9 cellular contexts compared by ENCODE assay signal in genomic region chr5:14582797-14583137, GRCh38. TPM values are rescaled to one million over a fixed set of nuclear protein-coding genes. Genes with fewer than 3 reads are reported as not detected.
DNase-seq lines count a peak whose midpoint lies in the region; ATAC-seq and TF ChIP-seq lines count a peak whose summit lies in the region.
"Had no signal": no experiment of that assay in that cellular context is flagged by ENCODE, and none has a peak within 500 bp of the region (broad histone marks: within the 10 kb centered on the region; RNA-seq: fewer than 3 reads in every experiment).

No MANE protein-coding gene starts in this region.

- ATAC-seq in thoracic aorta (ENCODE audit: insufficient number of reproducible peaks, low FRiP score, low read depth), result no peak
- ATAC-seq in GM18870 (IDR thresholded peaks at IDR 0.05; ENCODE audit: unreplicated experiment), result no peak

- no peaks in the 10 kb centered on the region for H3K9me3 Mint-ChIP-seq in activated T-cell treated with anti-CD3 and anti-CD28 coated beads, Interleukin-2, amount 50 U/mL, for 24 hours
- no peaks in the 10 kb centered on the region for H3K9me3 Mint-ChIP-seq in activated T-helper 1 cell treated with anti-CD3 and anti-CD28 coated beads, Interleukin-12 subunit alpha, Interleukin-12 subunit beta, Interleukin-2, Interleukin-4 antibody, amounts not matched to agents 30 ng/mL and 10 ng/mL and 1 ng/mL, durations not matched to agents 14 hours and 24 hours and 36 hours
- no peaks in the 10 kb centered on the region for H3K9me3 Mint-ChIP-seq in immature natural killer cell

- no peaks in the 10 kb centered on the region for H3K36me3 Mint-ChIP-seq in activated T-cell treated with anti-CD3 and anti-CD28 coated beads, Interleukin-2, amount 50 U/mL, for 24 hours (ENCODE audit: low read depth)
- H3K36me3 Mint-ChIP-seq in activated T-helper 1 cell treated with anti-CD3 and anti-CD28 coated beads, Interleukin-12 subunit alpha, Interleukin-12 subunit beta, Interleukin-2, Interleukin-4 antibody, amounts not matched to agents 30 ng/mL and 10 ng/mL and 1 ng/mL, durations not matched to agents 14 hours and 24 hours and 36 hours (ENCODE audit: low read depth), result peaks cover 7% of the 10 kb centered on the region
- peaks cover 0 to 8% (median 3%) of the 10 kb centered on the region in 3 donors for H3K36me3 Mint-ChIP-seq in immature natural killer cell

- no peak for DNase-seq in activated T-cell treated with anti-CD3 and anti-CD28 coated beads, Interleukin-2, amount 50 U/mL, for 24 hours
- DNase-seq in activated T-cell treated with anti-CD3 and anti-CD28 coated beads, Interleukin-2, amount 50 U/mL, for 1 hour, result no peak
- no peak for DNase-seq in activated T-helper 1 cell treated with anti-CD3 and anti-CD28 coated beads, Interleukin-12 subunit alpha, Interleukin-12 subunit beta, Interleukin-2, Interleukin-4 antibody, amounts not matched to agents 30 ng/mL and 10 ng/mL and 1 ng/mL, durations not matched to agents 14 hours and 24 hours and 36 hours (ENCODE audit: low spot score)
- no peak for DNase-seq in immature natural killer cell
- no peak for DNase-seq in thoracic aorta (ENCODE audit: low spot score)
- no peak for DNase-seq in NCI-H1930 (lab: John Stamatoyannopoulos, UW)
- DNase-seq in GOT3 (lab: John Stamatoyannopoulos, UW), result no peak

- TF ChIP-seq CTCF in thoracic aorta (IDR thresholded peaks at IDR 0.05), result no peak

- no peaks in the 10 kb centered on the region for H3K9me3 ChIP-seq in thoracic aorta

- H3K4me1 Mint-ChIP-seq in activated T-cell treated with anti-CD3 and anti-CD28 coated beads, Interleukin-2, amount 50 U/mL, for 24 hours (ENCODE audit: low read depth), result peaks cover 42% of the 10 kb centered on the region
- peaks cover 35% of the 10 kb centered on the region for H3K4me1 Mint-ChIP-seq in activated T-helper 1 cell treated with anti-CD3 and anti-CD28 coated beads, Interleukin-12 subunit alpha, Interleukin-12 subunit beta, Interleukin-2, Interleukin-4 antibody, amounts not matched to agents 30 ng/mL and 10 ng/mL and 1 ng/mL, durations not matched to agents 14 hours and 24 hours and 36 hours (ENCODE audit: low read depth)
- peaks cover 54 to 65% of the 10 kb centered on the region in 2 donors for H3K4me1 Mint-ChIP-seq in immature natural killer cell

- peaks cover 0 to 9% of the 10 kb centered on the region in 2 donors for H3K4me1 ChIP-seq in thoracic aorta (ENCODE audit: control insufficient read depth in 1 of 2, low read depth in 2 of 2)
- H3K4me1 ChIP-seq: parathyroid adenoma had no signal

- H3K27me3 ChIP-seq in thoracic aorta (replicated peaks; ENCODE audit: insufficient read depth), result no peaks in the 10 kb centered on the region

- H3K27ac Mint-ChIP-seq in activated T-cell treated with anti-CD3 and anti-CD28 coated beads, Interleukin-2, amount 50 U/mL, for 24 hours, result peak overlapping the region; percentile 67
- H3K27ac Mint-ChIP-seq in activated T-helper 1 cell treated with anti-CD3 and anti-CD28 coated beads, Interleukin-12 subunit alpha, Interleukin-12 subunit beta, Interleukin-2, Interleukin-4 antibody, amounts not matched to agents 30 ng/mL and 10 ng/mL and 1 ng/mL, durations not matched to agents 14 hours and 24 hours and 36 hours, result peak overlapping the region; percentile 58
- peak overlapping the region; percentile 86 to 94 (median 92) for H3K27ac Mint-ChIP-seq in immature natural killer cell

- peaks cover 7% of the 10 kb centered on the region for H3K27me3 Mint-ChIP-seq in activated T-cell treated with anti-CD3 and anti-CD28 coated beads, Interleukin-2, amount 50 U/mL, for 24 hours
- H3K27me3 Mint-ChIP-seq in activated T-helper 1 cell treated with anti-CD3 and anti-CD28 coated beads, Interleukin-12 subunit alpha, Interleukin-12 subunit beta, Interleukin-2, Interleukin-4 antibody, amounts not matched to agents 30 ng/mL and 10 ng/mL and 1 ng/mL, durations not matched to agents 14 hours and 24 hours and 36 hours (ENCODE audit: insufficient read depth), result peaks cover 10% of the 10 kb centered on the region
- peaks cover 2 to 16% (median 12%) of the 10 kb centered on the region in 3 donors for H3K27me3 Mint-ChIP-seq in immature natural killer cell (ENCODE audit: low read depth in 3 of 3)

- no peak overlapping the region for H3K27ac ChIP-seq in thoracic aorta

- intact Hi-C loops in activated T-helper 1 cell treated with anti-CD3 and anti-CD28 coated beads, Interleukin-12 subunit alpha, Interleukin-12 subunit beta, Interleukin-2, Interleukin-4 antibody, amounts not matched to agents 30 ng/mL and 10 ng/mL and 1 ng/mL, durations not matched to agents 14 hours and 24 hours and 36 hours (cut with micrococcal nuclease), result loop anchor here (1.0 to 5.0 kb wide), 7 partner anchors 13 to 1885 kb away; partner anchors contain the start of genes OTULIN, TRIO and ZNF622

- no peaks in the 10 kb centered on the region for H3K36me3 ChIP-seq in thoracic aorta

- H3K4me3 Mint-ChIP-seq in activated T-cell treated with anti-CD3 and anti-CD28 coated beads, Interleukin-2, amount 50 U/mL, for 24 hours, result peak overlapping the region; percentile 81
- peak overlapping the region; percentile 80 for H3K4me3 Mint-ChIP-seq in activated T-helper 1 cell treated with anti-CD3 and anti-CD28 coated beads, Interleukin-12 subunit alpha, Interleukin-12 subunit beta, Interleukin-2, Interleukin-4 antibody, amounts not matched to agents 30 ng/mL and 10 ng/mL and 1 ng/mL, durations not matched to agents 14 hours and 24 hours and 36 hours
- H3K4me3 Mint-ChIP-seq in immature natural killer cell, result peak overlapping the region; percentile 84 to 89 (median 86)

- H3K4me3 ChIP-seq in thoracic aorta, result peak overlapping the region; percentile 92

RNA-seq across cellular contexts. Expression of gene OTULINL, which starts 1.2 kb away (rescaled TPM):
- total RNA-seq in activated T-helper 1 cell treated with anti-CD3 and anti-CD28 coated beads, Interleukin-12 subunit alpha, Interleukin-12 subunit beta, Interleukin-2, Interleukin-4 antibody, amounts not matched to agents 30 ng/mL and 10 ng/mL and 1 ng/mL, durations not matched to agents 14 hours and 24 hours and 36 hours, result 13.6 and 14.0 TPM in 2 replicates
- polyA plus RNA-seq in immature natural killer cell, result 10 to 100 TPM; 36.6 to 77.8 (median 47.1) TPM
- 1 to 10 TPM; 6.4 to 7.3 TPM for total RNA-seq in thoracic aorta
